23 cellular contexts compared by ENCODE assay signal in the genomic region with DNA sequence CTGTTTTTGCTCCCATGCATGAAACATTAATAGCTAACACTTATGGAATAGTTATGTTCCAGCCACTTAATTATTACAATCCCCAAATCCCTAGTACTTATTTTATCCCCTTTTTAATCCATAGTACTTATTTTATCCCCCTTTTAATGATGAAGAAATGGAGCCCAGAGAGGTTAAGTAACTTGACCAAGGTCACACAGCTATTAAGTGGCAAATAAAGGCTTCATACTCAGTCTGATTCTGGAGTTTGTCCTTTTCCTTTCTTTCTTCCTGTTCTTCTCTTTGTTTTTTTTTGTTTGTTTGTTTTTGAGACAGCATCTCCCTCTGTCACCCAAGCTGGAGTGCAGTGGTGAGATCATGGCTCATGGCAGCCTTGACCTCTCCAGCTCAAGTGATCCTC. TPM values are rescaled to one million over a fixed set of nuclear protein-coding genes. Genes with fewer than 3 reads are reported as not detected.
DNase-seq lines count a peak whose midpoint lies in the region; ATAC-seq and TF ChIP-seq lines count a peak whose summit lies in the region.
"Had no signal": no experiment of that assay in that cellular context is flagged by ENCODE, and none has a peak within 500 bp of the region (broad histone marks: within the 10 kb centered on the region; RNA-seq: fewer than 3 reads in every experiment).

No MANE protein-coding gene starts in this region.

- peak overlapping the region; percentile 82 for H3K4me2 ChIP-seq in HCT116 (ENCODE audit: low read length)

- no peak for TF ChIP-seq CTCF in HCT116 (IDR thresholded peaks at IDR 0.05 in 2 of 3, conservative IDR thresholded peaks at IDR 0.05 in 1 of 3; ENCODE audit: borderline replicate concordance in 1 of 3, insufficient read depth in 1 of 3, low read depth in 2 of 3, low read length in 2 of 3)

- H3K9me2 ChIP-seq in HCT116 (ENCODE audit: insufficient read depth) = no peaks in the 10 kb centered on the region

- POLR2A ChIA-PET in HCT116 (lab: Charles Lee) = no interaction called here

- H3K4me1 ChIP-seq in HCT116 (ENCODE audit: control insufficient read depth in 1 of 2, insufficient read depth in 2 of 2, low read length in 2 of 2) = peaks cover 3 to 10% of the 10 kb centered on the region in 2 experiments; a peak in 1 of 4 replicates

- RAD21 ChIA-PET in HCT116 (lab: Charles Lee; ENCODE audit: low non-redundant PET in 1 of 2, low total read pairs in 2 of 2, uncharacterized antibody in 2 of 2, unreplicated experiment in 2 of 2) = no interaction called here

- no peaks in the 10 kb centered on the region for H3K27me3 ChIP-seq in HCT116 (ENCODE audit: insufficient read depth, low read length)
- H3K27me3 ChIP-seq: cardiac muscle cell, left lung had no signal

- no peak for TF ChIP-seq POLR2A in HCT116 (IDR thresholded peaks at IDR 0.05; ENCODE audit: borderline replicate concordance, extremely low read depth, insufficient read depth, insufficient read length)

- no TSS peak for BruUV-seq in HCT116 (replicated peaks; lab: Mats Ljungman, UMichigan)

- no peak overlapping the region for H2AFZ ChIP-seq in HCT116 (ENCODE audit: low read depth, low read length, poor library complexity, severe bottlenecking)

- no peak for TF ChIP-seq RAD21 in HCT116 (IDR thresholded peaks at IDR 0.05; ENCODE audit: low read depth)

- H3K27ac ChIP-seq in HCT116 (ENCODE audit: low read depth, low read length) = no peak overlapping the region
- H3K27ac ChIP-seq: cardiac muscle cell, epithelial cell of prostate, left lung had no signal

- H3K36me3 ChIP-seq in HCT116 (ENCODE audit: control insufficient read depth in 1 of 2, insufficient read depth in 2 of 2, low read length in 2 of 2) = no peaks in the 10 kb centered on the region
- H3K36me3 ChIP-seq: cardiac muscle cell had no signal

- no peaks in the 10 kb centered on the region for H3K9me3 Mint-ChIP-seq in activated naive CD4-positive, alpha-beta T cell treated with anti-CD3 and anti-CD28 coated beads, Interleukin-2, amount 10 ng/mL, durations not matched to agents 7 days and 5 days
- no peaks in the 10 kb centered on the region for H3K9me3 Mint-ChIP-seq in activated naive CD4-positive, alpha-beta T cell treated with anti-CD3 and anti-CD28 coated beads, Interleukin-2, amount 50 U/mL, for 72 hours
- no peaks in the 10 kb centered on the region for H3K9me3 Mint-ChIP-seq in activated naive CD8-positive, alpha-beta T cell treated with anti-CD3 and anti-CD28 coated beads, Interleukin-2, amount 50 U/mL, for 24 hours
- no peaks in the 10 kb centered on the region for H3K9me3 Mint-ChIP-seq in stimulated activated effector memory CD8-positive, alpha-beta T cell treated with anti-CD3 and anti-CD28 coated beads, Interleukin-12 subunit alpha, Interleukin-12 subunit beta, amount 100 ng/mL, for 72 hours

- CTCF ChIA-PET in activated naive CD4-positive, alpha-beta T cell treated with anti-CD3 and anti-CD28 coated beads, Interleukin-2, amount 10 ng/mL, durations not matched to agents 7 days and 5 days (lab: Charles Lee) = no interaction called here
- CTCF ChIA-PET in HCT116 (lab: Charles Lee) = no interaction called here

- peaks cover 17% of the 10 kb centered on the region for H3K79me2 ChIP-seq in HCT116 (ENCODE audit: insufficient read depth, low read length)

- ATAC-seq in activated naive CD4-positive, alpha-beta T cell treated with anti-CD3 and anti-CD28 coated beads, Interleukin-2, amount 50 U/mL, for 72 hours = no peak
- no peak for ATAC-seq in HCT116
- ATAC-seq in activated naive CD8-positive, alpha-beta T cell treated with anti-CD3 and anti-CD28 coated beads, Interleukin-2, amount 50 U/mL, for 24 hours = no peak
- no peak for ATAC-seq in stimulated activated effector memory CD8-positive, alpha-beta T cell treated with anti-CD3 and anti-CD28 coated beads, Interleukin-12 subunit alpha, Interleukin-12 subunit beta, amount 100 ng/mL, for 72 hours
- ATAC-seq in HG02678 (IDR thresholded peaks at IDR 0.05; ENCODE audit: unreplicated experiment) = no peak
- ATAC-seq: left lung, sciatic nerve had no signal

- peaks cover 8% of the 10 kb centered on the region for H3K36me3 Mint-ChIP-seq in activated naive CD4-positive, alpha-beta T cell treated with anti-CD3 and anti-CD28 coated beads, Interleukin-2, amount 10 ng/mL, durations not matched to agents 7 days and 5 days
- H3K36me3 Mint-ChIP-seq in activated naive CD4-positive, alpha-beta T cell treated with anti-CD3 and anti-CD28 coated beads, Interleukin-2, amount 50 U/mL, for 72 hours = peaks cover 7 to 10% of the 10 kb centered on the region in 2 donors
- peaks cover 2% of the 10 kb centered on the region for H3K36me3 Mint-ChIP-seq in activated naive CD8-positive, alpha-beta T cell treated with anti-CD3 and anti-CD28 coated beads, Interleukin-2, amount 50 U/mL, for 24 hours (ENCODE audit: low read depth)
- H3K36me3 Mint-ChIP-seq in stimulated activated effector memory CD8-positive, alpha-beta T cell treated with anti-CD3 and anti-CD28 coated beads, Interleukin-12 subunit alpha, Interleukin-12 subunit beta, amount 100 ng/mL, for 72 hours = peaks cover 42% of the 10 kb centered on the region

- no peaks in the 10 kb centered on the region for H4K20me1 ChIP-seq in HCT116 (ENCODE audit: insufficient read depth)

- no peak overlapping the region for H3K27ac Mint-ChIP-seq in activated naive CD4-positive, alpha-beta T cell treated with anti-CD3 and anti-CD28 coated beads, Interleukin-2, amount 10 ng/mL, durations not matched to agents 7 days and 5 days
- H3K27ac Mint-ChIP-seq in activated naive CD4-positive, alpha-beta T cell treated with anti-CD3 and anti-CD28 coated beads, Interleukin-2, amount 50 U/mL, for 72 hours = no peak overlapping the region
- no peak overlapping the region for H3K27ac Mint-ChIP-seq in activated naive CD8-positive, alpha-beta T cell treated with anti-CD3 and anti-CD28 coated beads, Interleukin-2, amount 50 U/mL, for 24 hours
- no peak overlapping the region for H3K27ac Mint-ChIP-seq in stimulated activated effector memory CD8-positive, alpha-beta T cell treated with anti-CD3 and anti-CD28 coated beads, Interleukin-12 subunit alpha, Interleukin-12 subunit beta, amount 100 ng/mL, for 72 hours

- intact Hi-C loops in HCT116 (cut with micrococcal nuclease) = no loop called here

- H3K4me1 Mint-ChIP-seq in activated naive CD4-positive, alpha-beta T cell treated with anti-CD3 and anti-CD28 coated beads, Interleukin-2, amount 10 ng/mL, durations not matched to agents 7 days and 5 days = peaks cover 20% of the 10 kb centered on the region
- peaks cover 23% of the 10 kb centered on the region for H3K4me1 Mint-ChIP-seq in activated naive CD8-positive, alpha-beta T cell treated with anti-CD3 and anti-CD28 coated beads, Interleukin-2, amount 50 U/mL, for 24 hours
- H3K4me1 Mint-ChIP-seq in stimulated activated effector memory CD8-positive, alpha-beta T cell treated with anti-CD3 and anti-CD28 coated beads, Interleukin-12 subunit alpha, Interleukin-12 subunit beta, amount 100 ng/mL, for 72 hours = peaks cover 18% of the 10 kb centered on the region

- no peak for DNase-seq in activated naive CD4-positive, alpha-beta T cell treated with anti-CD3 and anti-CD28 coated beads, Interleukin-2, amount 10 ng/mL, durations not matched to agents 7 days and 5 days
- DNase-seq in activated naive CD4-positive, alpha-beta T cell treated with anti-CD3 and anti-CD28 coated beads, Interleukin-2, amount 50 U/mL, for 72 hours (ENCODE audit: low spot score in 2 of 2) = no peak
- DNase-seq in HCT116 (ENCODE audit: low read depth, low spot score) (no peak), SKM-1 treated with dmso at 0.1 percent for 144 hours (lab: John Stamatoyannopoulos, UW; ENCODE audit: unreplicated experiment) (no peak)
- DNase-seq in activated naive CD8-positive, alpha-beta T cell treated with anti-CD3 and anti-CD28 coated beads, Interleukin-2, amount 50 U/mL, for 24 hours = no peak
- no peak for DNase-seq in stimulated activated effector memory CD8-positive, alpha-beta T cell treated with anti-CD3 and anti-CD28 coated beads, Interleukin-12 subunit alpha, Interleukin-12 subunit beta, amount 100 ng/mL, for 72 hours (ENCODE audit: low spot score in 2 of 2)
- no peak for DNase-seq in activated CD8-positive, alpha-beta memory T cell treated with anti-CD3 and anti-CD28 coated beads, Interleukin-2, amount 50 U/mL, for 48 hours
- DNase-seq: DMS 273 treated with DMSO at 0.1 percent for 48 hours; foreskin melanocyte; GF-D8; GOT3; left lung; NCI-H526; OCI-M1; stimulated activated CD4-positive, alpha-beta T cell treated with anti-CD3 and anti-CD28 coated beads, Interleukin-2, amount 100 ng/mL, for 24 hours had no signal

- peak overlapping the region in 1 of 2 experiments; percentile 84; a peak in 2 of 4 replicates for H3K4me3 ChIP-seq in HCT116 (replicated peaks in 1 of 2; ENCODE audit: low read depth in 1 of 2, low read length in 2 of 2)
- H3K4me3 ChIP-seq: cardiac muscle cell had no signal

- no peak overlapping the region for H3K9ac ChIP-seq in HCT116 (ENCODE audit: low read length)

- H3K9me3 ChIP-seq in HCT116 (ENCODE audit: control insufficient read depth in 1 of 2, insufficient read depth in 1 of 2, low read depth in 1 of 2, low read length in 2 of 2) = no peaks in the 10 kb centered on the region
- H3K9me3 ChIP-seq: left lung had no signal

- H3K27me3 Mint-ChIP-seq in activated naive CD4-positive, alpha-beta T cell treated with anti-CD3 and anti-CD28 coated beads, Interleukin-2, amount 10 ng/mL, durations not matched to agents 7 days and 5 days = no peaks in the 10 kb centered on the region
- H3K27me3 Mint-ChIP-seq in activated naive CD8-positive, alpha-beta T cell treated with anti-CD3 and anti-CD28 coated beads, Interleukin-2, amount 50 U/mL, for 24 hours = no peaks in the 10 kb centered on the region

- H3K4me3 Mint-ChIP-seq in activated naive CD4-positive, alpha-beta T cell treated with anti-CD3 and anti-CD28 coated beads, Interleukin-2, amount 10 ng/mL, durations not matched to agents 7 days and 5 days = peak overlapping the region; percentile 87
- peak overlapping the region; percentile 99 for H3K4me3 Mint-ChIP-seq in activated naive CD8-positive, alpha-beta T cell treated with anti-CD3 and anti-CD28 coated beads, Interleukin-2, amount 50 U/mL, for 24 hours
- H3K4me3 Mint-ChIP-seq in stimulated activated effector memory CD8-positive, alpha-beta T cell treated with anti-CD3 and anti-CD28 coated beads, Interleukin-12 subunit alpha, Interleukin-12 subunit beta, amount 100 ng/mL, for 72 hours = peak overlapping the region; percentile 95

TF ChIP-seq in HCT116, 20 proteins besides CTCF, POLR2A, EP300 and RAD21:
- TF ChIP-seq SRF (IDR thresholded peaks at IDR 0.05; ENCODE audit: low read depth) (no peak), EGR1 (IDR thresholded peaks at IDR 0.05; ENCODE audit: low read depth) (no peak), EZH2phosphoT487 (IDR thresholded peaks at IDR 0.05; ENCODE audit: borderline replicate concordance) (no peak), EZH2 (IDR thresholded peaks at IDR 0.05) (no peak)

RNA-seq across cellular contexts. Expression of gene NKAP, which starts 2.2 kb away (rescaled TPM):
- total RNA-seq in activated naive CD4-positive, alpha-beta T cell treated with anti-CD3 and anti-CD28 coated beads, Interleukin-2, amount 50 U/mL, for 72 hours = 10 to 100 TPM in 1 of 2 donors, 1 to 10 TPM in 1; 8.8 to 11.4 TPM
- total RNA-seq in HCT116 (2021; ENCODE audit: unreplicated experiment) = 9.3 TPM
- 3.9 and 4.4 TPM in 2 replicates for polyA plus RNA-seq in HCT116 (2012)

RNA-seq across cellular contexts. Expression of gene AKAP14, which starts 45.6 kb away (rescaled TPM):
- total RNA-seq in activated naive CD4-positive, alpha-beta T cell treated with anti-CD3 and anti-CD28 coated beads, Interleukin-2, amount 50 U/mL, for 72 hours = under 1 TPM in 1 of 2 donors, not detected in 1; 0.66 TPM
- total RNA-seq in HCT116 (2021; ENCODE audit: unreplicated experiment) = not detected
- not detected in 2 replicates for polyA plus RNA-seq in HCT116 (2012)
- total RNA-seq: cardiac muscle cell, dermis microvascular lymphatic vessel endothelial cell, mucosa of gallbladder, osteocyte, sciatic nerve, SK-MEL-5 had no signal
- polyA plus RNA-seq: cardiac muscle cell had no signal
